In genomic region chr6:34912715-34913464, GRCh38 we compare ENCODE assay signal across 8 cellular contexts. TPM values are rescaled to one million over a fixed set of nuclear protein-coding genes. Genes with fewer than 3 reads are reported as not detected.
A peak's percentile ranks its signal among the peaks of the same experiment; 100 is the strongest.
DNase-seq lines count a peak whose midpoint lies in the region; ATAC-seq and TF ChIP-seq lines count a peak whose summit lies in the region.
"Had no signal": no experiment of that assay in that cellular context is flagged by ENCODE, and none has a peak within 500 bp of the region (broad histone marks: within the 10 kb centered on the region; RNA-seq: fewer than 3 reads in every experiment).

No MANE protein-coding gene starts in this region.

- H3K79me2 ChIP-seq in osteoblast (ENCODE audit: insufficient read depth, low read length), result peaks cover 55% of the 10 kb centered on the region

- DNase-seq in activated effector memory CD4-positive, alpha-beta T cell treated with Interleukin-2 at 50 U/mL for 16 hours, result peak; percentile 8
- DNase-seq in osteoblast (ENCODE audit: insufficient read length, low spot score, missing footprints) (peak; percentile 91), NCI-H1417 treated with DMSO at 0.1 percent for 48 hours (lab: John Stamatoyannopoulos, UW) (no peak), NCI-H2107 (lab: John Stamatoyannopoulos, UW) (no peak), NCI-H2227 treated with DMSO at 0.1 percent for 48 hours (lab: John Stamatoyannopoulos, UW) (no peak)

- H4K20me1 ChIP-seq in osteoblast (ENCODE audit: insufficient read depth, low read length), result peaks cover 45% of the 10 kb centered on the region

- H3K36me3 ChIP-seq in osteoblast (ENCODE audit: insufficient read depth, low read length), result no peaks in the 10 kb centered on the region

- no peak overlapping the region for H3K4me3 ChIP-seq in osteoblast (ENCODE audit: insufficient read depth, low read length)

- peaks cover 24% of the 10 kb centered on the region for H3K4me1 ChIP-seq in osteoblast (ENCODE audit: insufficient read depth, low read length)

- H3K27me3 ChIP-seq in osteoblast (ENCODE audit: insufficient read depth, low read length), result no peaks in the 10 kb centered on the region

- H3K4me2 ChIP-seq in osteoblast (ENCODE audit: insufficient read depth, low read length), result peak overlapping the region; percentile 67

- TF ChIP-seq CTCF in osteoblast (IDR thresholded peaks at IDR 0.05; ENCODE audit: extremely low read depth, low read depth, low read length), result no peak

- H2AFZ ChIP-seq in osteoblast (ENCODE audit: low read length), result no peak overlapping the region

- no peak overlapping the region for H3K27ac ChIP-seq in osteoblast (ENCODE audit: low read depth, low read length)
- H3K27ac ChIP-seq: VCaP had no signal

- peak; percentile 57 for ATAC-seq in GM18909 (IDR thresholded peaks at IDR 0.05; ENCODE audit: poor library complexity, unreplicated experiment)
- peak; percentile 64 for ATAC-seq in HG03442 (IDR thresholded peaks at IDR 0.05; ENCODE audit: unreplicated experiment)

- H3K9me3 ChIP-seq in osteoblast (ENCODE audit: low read depth, low read length), result no peaks in the 10 kb centered on the region

RNA-seq across cellular contexts. Expression of gene ANKS1A, which starts 23.8 kb away (rescaled TPM):
- 7.2 and 8.3 TPM in 2 replicates for total RNA-seq in osteoblast

RNA-seq across cellular contexts. Expression of gene TAF11, which starts 25.0 kb away (rescaled TPM):
- 16.6 and 20.3 TPM in 2 replicates for total RNA-seq in osteoblast

Comparison
In these comparisons a context has a peak if more than half of its experiments do, and no peak if none do; other contexts are left out.
1. DNase-seq: peak in activated effector memory CD4-positive, alpha-beta T cell treated with Interleukin-2 at 50 U/mL for 16 hours (single experiment) and osteoblast (single experiment); none in NCI-H1417 treated with DMSO at 0.1 percent for 48 hours (single experiment), NCI-H2107 (single experiment) and NCI-H2227 treated with DMSO at 0.1 percent for 48 hours (single experiment).